In genomic region chr3:51173518-51174271, GRCh38 we compare ENCODE assay signal across 37 cellular contexts.
"Had no signal": no experiment of that assay in that cellular context is flagged by ENCODE, and none has a peak within 500 bp of the region (broad histone marks: within the 10 kb centered on the region; RNA-seq: fewer than 3 reads in every experiment).

No MANE protein-coding gene starts in this region.

- H3K4me3 ChIP-seq: ascending aorta, cardiac muscle cell had no signal

- H3K4me3 Mint-ChIP-seq: activated B cell treated with CpG ODN at 0.5 μM for 24 hours; activated CD4-positive, alpha-beta memory T cell treated with anti-CD3 and anti-CD28 coated beads for 36 hours; activated CD4-positive, alpha-beta T cell treated with anti-CD3 and anti-CD28 coated beads, Interleukin-2, amount 10 ng/mL, durations not matched to agents 24 days and 14 days; activated CD8-positive, alpha-beta T cell treated with anti-CD3 and anti-CD28 coated beads for 36 hours; activated naive CD4-positive, alpha-beta T cell treated with anti-CD3 and anti-CD28 coated beads for 36 hours; activated naive CD8-positive, alpha-beta T cell treated with anti-CD3 and anti-CD28 coated beads for 36 hours; activated T-cell treated with anti-CD3 and anti-CD28 coated beads, Interleukin-2, amount 50 U/mL, for 4 hours; activated T-cell treated with anti-CD3 and anti-CD28 coated beads, Interleukin-2, amount 50 U/mL, for 72 hours; activated T-helper 1 cell treated with anti-CD3 and anti-CD28 coated beads, Interleukin-12 subunit alpha, Interleukin-12 subunit beta, Interleukin-2, Interleukin-4 antibody, amounts not matched to agents 30 ng/mL and 10 ng/mL and 1 ng/mL, durations not matched to agents 14 hours and 24 hours and 36 hours; activated T-helper 17 cell treated with anti-CD3 and anti-CD28 coated beads, Interleukin-2, amount 50 U/mL, for 72 hours; brain; central memory CD8-positive, alpha-beta T cell; T-helper 1 cell treated with Interleukin-12 subunit alpha and Interleukin-12 subunit beta and Interleukin-4 antibody, amounts not matched to agents 30 μg/mL and 1 μg/mL, for 36 hours; T-helper 2 cell treated with Interferon-gamma antibody and Interleukin-4, amounts not matched to agents 5 μg/mL and 100 μg/mL, for 36 hours had no signal

- H3K27me3 Mint-ChIP-seq: activated CD4-positive, alpha-beta memory T cell treated with anti-CD3 and anti-CD28 coated beads for 36 hours; activated CD4-positive, alpha-beta T cell treated with anti-CD3 and anti-CD28 coated beads, Interleukin-2, amount 10 ng/mL, durations not matched to agents 24 days and 14 days; activated CD8-positive, alpha-beta T cell treated with anti-CD3 and anti-CD28 coated beads for 36 hours; activated naive CD8-positive, alpha-beta T cell treated with anti-CD3 and anti-CD28 coated beads for 36 hours; activated T-helper 17 cell treated with anti-CD3 and anti-CD28 coated beads, Interleukin-2, amount 50 U/mL, for 72 hours; brain; central memory CD8-positive, alpha-beta T cell had no signal

- H3K4me1 ChIP-seq: ascending aorta had no signal

- H3K36me3 ChIP-seq: ascending aorta, cardiac muscle cell had no signal

- FAIRE-seq: TTC549 had no signal

- H3K27me3 ChIP-seq: ascending aorta, cardiac muscle cell had no signal

- H3K27ac ChIP-seq: ascending aorta, cardiac muscle cell, VCaP had no signal

- ATAC-seq: activated CD8-positive, alpha-beta T cell treated with anti-CD3 and anti-CD28 coated beads for 36 hours; activated naive CD4-positive, alpha-beta T cell treated with anti-CD3 and anti-CD28 coated beads, Interleukin-2, amount 50 U/mL, for 72 hours; activated T-cell treated with anti-CD3 and anti-CD28 coated beads, Interleukin-2, amount 50 U/mL, for 4 hours; activated T-cell treated with anti-CD3 and anti-CD28 coated beads, Interleukin-2, amount 50 U/mL, for 72 hours; activated T-helper 17 cell treated with anti-CD3 and anti-CD28 coated beads, Interleukin-2, amount 50 U/mL, for 72 hours had no signal

- H3K4me1 Mint-ChIP-seq: activated B cell treated with CpG ODN at 0.5 μM for 24 hours; activated CD4-positive, alpha-beta T cell treated with anti-CD3 and anti-CD28 coated beads, Interleukin-2, amount 10 ng/mL, durations not matched to agents 24 days and 14 days; activated naive CD8-positive, alpha-beta T cell treated with anti-CD3 and anti-CD28 coated beads for 36 hours; activated T-helper 17 cell treated with anti-CD3 and anti-CD28 coated beads, Interleukin-2, amount 50 U/mL, for 72 hours; brain; central memory CD8-positive, alpha-beta T cell had no signal

- DNase-seq: activated B cell treated with CpG ODN at 0.5 μM for 24 hours; activated CD4-positive, alpha-beta memory T cell treated with anti-CD3 and anti-CD28 coated beads for 36 hours; activated CD4-positive, alpha-beta T cell treated with anti-CD3 and anti-CD28 coated beads for 4 hours; activated CD4-positive, alpha-beta T cell treated with anti-CD3 and anti-CD28 coated beads, Interleukin-2, amount 10 ng/mL, durations not matched to agents 24 days and 14 days; activated CD4-positive, alpha-beta T cell treated with anti-CD3 and anti-CD28 coated beads, Interleukin-2, amount 50 U/mL, for 1 hour; activated CD4-positive, alpha-beta T cell treated with anti-CD3 and anti-CD28 coated beads, Interleukin-2, amount 50 U/mL, for 4 hours; activated CD4-positive, CD25-positive, alpha-beta regulatory T cell treated with anti-CD3 and anti-CD28 coated beads, Interleukin-2, amount 50 U/mL, for 72 hours; activated CD8-positive, alpha-beta memory T cell treated with anti-CD3 and anti-CD28 coated beads, Interleukin-2, amount 50 U/mL, for 4 hours; activated CD8-positive, alpha-beta T cell treated with anti-CD3 and anti-CD28 coated beads for 36 hours; activated effector memory CD4-positive, alpha-beta T cell treated with anti-CD3 and anti-CD28 coated beads, Interleukin-2, amount 50 U/mL, for 16 hours; activated gamma-delta T cell treated with Interleukin-2 at 50 U/mL for 16 hours; activated naive CD4-positive, alpha-beta T cell; activated naive CD4-positive, alpha-beta T cell treated with anti-CD3 and anti-CD28 coated beads for 36 hours; activated naive CD4-positive, alpha-beta T cell treated with anti-CD3 and anti-CD28 coated beads, Interleukin-2, amount 50 U/mL, for 16 hours; activated naive CD8-positive, alpha-beta T cell treated with anti-CD3 and anti-CD28 coated beads for 36 hours; activated T-cell treated with anti-CD3 and anti-CD28 coated beads for 4 hours; activated T-cell treated with anti-CD3 and anti-CD28 coated beads, Interleukin-2, amount 50 U/mL, for 1 hour; activated T-cell treated with anti-CD3 and anti-CD28 coated beads, Interleukin-2, amount 50 U/mL, for 4 hours; activated T-cell treated with anti-CD3 and anti-CD28 coated beads, Interleukin-2, amount 50 U/mL, for 72 hours; amygdala; anterior cingulate cortex; caudate nucleus; cerebellar nuclear complex; T-helper 1 cell; T-helper 2 cell; T-helper 9 cell had no signal

- H3K27ac Mint-ChIP-seq: activated B cell treated with CpG ODN at 0.5 μM for 24 hours; activated CD4-positive, alpha-beta memory T cell treated with anti-CD3 and anti-CD28 coated beads for 36 hours; activated CD4-positive, alpha-beta T cell treated with anti-CD3 and anti-CD28 coated beads, Interleukin-2, amount 10 ng/mL, durations not matched to agents 24 days and 14 days; activated CD8-positive, alpha-beta T cell treated with anti-CD3 and anti-CD28 coated beads for 36 hours; activated naive CD4-positive, alpha-beta T cell treated with anti-CD3 and anti-CD28 coated beads for 36 hours; activated naive CD4-positive, alpha-beta T cell treated with anti-CD3 and anti-CD28 coated beads, Interleukin-2, amount 50 U/mL, for 72 hours; activated naive CD8-positive, alpha-beta T cell treated with anti-CD3 and anti-CD28 coated beads for 36 hours; activated T-cell treated with anti-CD3 and anti-CD28 coated beads, Interleukin-2, amount 50 U/mL, for 72 hours; activated T-helper 1 cell treated with anti-CD3 and anti-CD28 coated beads, Interleukin-12 subunit alpha, Interleukin-12 subunit beta, Interleukin-2, Interleukin-4 antibody, amounts not matched to agents 30 ng/mL and 10 ng/mL and 1 ng/mL, durations not matched to agents 14 hours and 24 hours and 36 hours; activated T-helper 17 cell treated with anti-CD3 and anti-CD28 coated beads, Interleukin-2, amount 50 U/mL, for 72 hours; brain; T-helper 1 cell treated with Interleukin-12 subunit alpha and Interleukin-12 subunit beta and Interleukin-4 antibody, amounts not matched to agents 30 μg/mL and 1 μg/mL, for 36 hours; T-helper 2 cell treated with Interferon-gamma antibody and Interleukin-4, amounts not matched to agents 5 μg/mL and 100 μg/mL, for 36 hours had no signal
